9 cellular contexts compared by ENCODE assay signal in genomic region chr10:116490028-116490662, GRCh38. TPM values are rescaled to one million over a fixed set of nuclear protein-coding genes. Genes with fewer than 3 reads are reported as not detected.
A peak's percentile ranks its signal among the peaks of the same experiment; 100 is the strongest.
DNase-seq lines count a peak whose midpoint lies in the region; ATAC-seq and TF ChIP-seq lines count a peak whose summit lies in the region.
"Had no signal": no experiment of that assay in that cellular context is flagged by ENCODE, and none has a peak within 500 bp of the region (broad histone marks: within the 10 kb centered on the region; RNA-seq: fewer than 3 reads in every experiment).

No MANE protein-coding gene starts in this region.

- H3K9me3 Mint-ChIP-seq in activated T-cell treated with anti-CD3 and anti-CD28 coated beads, Interleukin-2, amount 50 U/mL, for 24 hours = no peaks in the 10 kb centered on the region
- no peaks in the 10 kb centered on the region for H3K9me3 Mint-ChIP-seq in activated T-helper 1 cell treated with anti-CD3 and anti-CD28 coated beads, Interleukin-12 subunit alpha, Interleukin-12 subunit beta, Interleukin-2, Interleukin-4 antibody, amounts not matched to agents 30 ng/mL and 10 ng/mL and 1 ng/mL, durations not matched to agents 14 hours and 24 hours and 36 hours
- peaks cover 3% of the 10 kb centered on the region for H3K9me3 Mint-ChIP-seq in stimulated activated effector memory CD8-positive, alpha-beta T cell treated with anti-CD3 and anti-CD28 coated beads, Interleukin-12 subunit alpha, Interleukin-12 subunit beta, amount 100 ng/mL, for 72 hours

- no peaks in the 10 kb centered on the region for H3K4me1 Mint-ChIP-seq in activated T-cell treated with anti-CD3 and anti-CD28 coated beads, Interleukin-2, amount 50 U/mL, for 24 hours (ENCODE audit: low read depth)
- H3K4me1 Mint-ChIP-seq in activated T-helper 1 cell treated with anti-CD3 and anti-CD28 coated beads, Interleukin-12 subunit alpha, Interleukin-12 subunit beta, Interleukin-2, Interleukin-4 antibody, amounts not matched to agents 30 ng/mL and 10 ng/mL and 1 ng/mL, durations not matched to agents 14 hours and 24 hours and 36 hours (ENCODE audit: low read depth) = no peaks in the 10 kb centered on the region
- no peaks in the 10 kb centered on the region for H3K4me1 Mint-ChIP-seq in stimulated activated effector memory CD8-positive, alpha-beta T cell treated with anti-CD3 and anti-CD28 coated beads, Interleukin-12 subunit alpha, Interleukin-12 subunit beta, amount 100 ng/mL, for 72 hours

- no peaks in the 10 kb centered on the region for H3K36me3 Mint-ChIP-seq in activated T-cell treated with anti-CD3 and anti-CD28 coated beads, Interleukin-2, amount 50 U/mL, for 24 hours (ENCODE audit: low read depth)
- H3K36me3 Mint-ChIP-seq in activated T-helper 1 cell treated with anti-CD3 and anti-CD28 coated beads, Interleukin-12 subunit alpha, Interleukin-12 subunit beta, Interleukin-2, Interleukin-4 antibody, amounts not matched to agents 30 ng/mL and 10 ng/mL and 1 ng/mL, durations not matched to agents 14 hours and 24 hours and 36 hours (ENCODE audit: low read depth) = no peaks in the 10 kb centered on the region
- no peaks in the 10 kb centered on the region for H3K36me3 Mint-ChIP-seq in stimulated activated effector memory CD8-positive, alpha-beta T cell treated with anti-CD3 and anti-CD28 coated beads, Interleukin-12 subunit alpha, Interleukin-12 subunit beta, amount 100 ng/mL, for 72 hours

- intact Hi-C loops in HCT116 (cut with micrococcal nuclease) = loop anchor here (2.0 to 10.0 kb wide), 2 partner anchors 45 to 1135 kb away; no protein-coding TSS in a partner anchor
- intact Hi-C loops in activated T-helper 1 cell treated with anti-CD3 and anti-CD28 coated beads, Interleukin-12 subunit alpha, Interleukin-12 subunit beta, Interleukin-2, Interleukin-4 antibody, amounts not matched to agents 30 ng/mL and 10 ng/mL and 1 ng/mL, durations not matched to agents 14 hours and 24 hours and 36 hours (cut with micrococcal nuclease) = loop anchor here (2.0 kb wide), 1 partner anchor 45 kb away; no protein-coding TSS in a partner anchor

- TF ChIP-seq RAD21 in HCT116 (IDR thresholded peaks at IDR 0.05; ENCODE audit: low read depth) = peak; percentile 63

- no peak overlapping the region for H2AFZ ChIP-seq in HCT116 (ENCODE audit: low read depth, low read length, poor library complexity, severe bottlenecking)

- H3K4me3 Mint-ChIP-seq in activated T-cell treated with anti-CD3 and anti-CD28 coated beads, Interleukin-2, amount 50 U/mL, for 24 hours = no peak overlapping the region
- no peak overlapping the region for H3K4me3 Mint-ChIP-seq in activated T-helper 1 cell treated with anti-CD3 and anti-CD28 coated beads, Interleukin-12 subunit alpha, Interleukin-12 subunit beta, Interleukin-2, Interleukin-4 antibody, amounts not matched to agents 30 ng/mL and 10 ng/mL and 1 ng/mL, durations not matched to agents 14 hours and 24 hours and 36 hours
- H3K4me3 Mint-ChIP-seq in stimulated activated effector memory CD8-positive, alpha-beta T cell treated with anti-CD3 and anti-CD28 coated beads, Interleukin-12 subunit alpha, Interleukin-12 subunit beta, amount 100 ng/mL, for 72 hours = no peak overlapping the region

- CTCF ChIA-PET in HCT116 (lab: Charles Lee) = interaction anchor here (1.1 to 1.2 kb wide), 1 partner anchor 19 kb away, joined by 4 to 5 read pairs; no protein-coding TSS in a partner anchor

- no TSS peak for BruUV-seq in HCT116 (replicated peaks; lab: Mats Ljungman, UMichigan)

- no peak for TF ChIP-seq POLR2A in HCT116 (IDR thresholded peaks at IDR 0.05; ENCODE audit: borderline replicate concordance, extremely low read depth, insufficient read depth, insufficient read length)

- H3K27me3 ChIP-seq in HCT116 (ENCODE audit: insufficient read depth, low read length) = peaks cover 23% of the 10 kb centered on the region
- H3K27me3 ChIP-seq: SJSA1 had no signal

- ATAC-seq in HCT116 = peak; percentile 82
- ATAC-seq in stimulated activated effector memory CD8-positive, alpha-beta T cell treated with anti-CD3 and anti-CD28 coated beads, Interleukin-12 subunit alpha, Interleukin-12 subunit beta, amount 100 ng/mL, for 72 hours = no peak

- H3K9me2 ChIP-seq in HCT116 (ENCODE audit: insufficient read depth) = no peaks in the 10 kb centered on the region

- H3K9me3 ChIP-seq in HCT116 (ENCODE audit: control insufficient read depth in 1 of 2, insufficient read depth in 1 of 2, low read depth in 1 of 2, low read length in 2 of 2) = no peaks in the 10 kb centered on the region
- H3K9me3 ChIP-seq: SJSA1 had no signal

- TF ChIP-seq CTCF in HCT116 (IDR thresholded peaks at IDR 0.05 in 2 of 3, conservative IDR thresholded peaks at IDR 0.05 in 1 of 3; ENCODE audit: borderline replicate concordance in 1 of 3, insufficient read depth in 1 of 3, low read depth in 2 of 3, low read length in 2 of 3) = peak; percentile 60 to 94 (median 61)

- peak; percentile 30 for DNase-seq in DMS114 treated with DMSO at 0.1 percent for 48 hours (lab: John Stamatoyannopoulos, UW; ENCODE audit: unreplicated experiment)
- peak; percentile 28 for DNase-seq in HCT116 (ENCODE audit: low read depth, low spot score)
- peak; percentile 15 for DNase-seq in SKM-1 (lab: John Stamatoyannopoulos, UW; ENCODE audit: unreplicated experiment)
- DNase-seq in iPS-NIHi7 (ENCODE audit: extremely low spot score) = peak; percentile 37
- DNase-seq in activated T-cell treated with anti-CD3 and anti-CD28 coated beads, Interleukin-2, amount 50 U/mL, for 24 hours = no peak
- no peak for DNase-seq in activated T-helper 1 cell treated with anti-CD3 and anti-CD28 coated beads, Interleukin-12 subunit alpha, Interleukin-12 subunit beta, Interleukin-2, Interleukin-4 antibody, amounts not matched to agents 30 ng/mL and 10 ng/mL and 1 ng/mL, durations not matched to agents 14 hours and 24 hours and 36 hours (ENCODE audit: low spot score)
- DNase-seq in MV-4-11 (lab: John Stamatoyannopoulos, UW) = no peak
- DNase-seq in stimulated activated effector memory CD8-positive, alpha-beta T cell treated with anti-CD3 and anti-CD28 coated beads, Interleukin-12 subunit alpha, Interleukin-12 subunit beta, amount 100 ng/mL, for 72 hours (ENCODE audit: low spot score in 2 of 2) = no peak

- H3K4me2 ChIP-seq in HCT116 (ENCODE audit: low read length) = no peak overlapping the region

- no peak overlapping the region for H3K4me3 ChIP-seq in HCT116 (replicated peaks in 1 of 2; ENCODE audit: low read depth in 1 of 2, low read length in 2 of 2)
- H3K4me3 ChIP-seq: SJSA1 had no signal

- H4K20me1 ChIP-seq in HCT116 (ENCODE audit: insufficient read depth) = no peaks in the 10 kb centered on the region

- no peaks in the 10 kb centered on the region for H3K36me3 ChIP-seq in HCT116 (ENCODE audit: control insufficient read depth in 1 of 2, insufficient read depth in 2 of 2, low read length in 2 of 2)
- H3K36me3 ChIP-seq: SJSA1 had no signal

- RAD21 ChIA-PET in HCT116 (lab: Charles Lee; ENCODE audit: low non-redundant PET in 1 of 2, low total read pairs in 2 of 2, uncharacterized antibody in 2 of 2, unreplicated experiment in 2 of 2) = no interaction called here

- no peak overlapping the region for H3K27ac ChIP-seq in HCT116 (ENCODE audit: low read depth, low read length)
- H3K27ac ChIP-seq: SJSA1 had no signal

- no peak overlapping the region for H3K9ac ChIP-seq in HCT116 (ENCODE audit: low read length)

- no peak overlapping the region for H3K27ac Mint-ChIP-seq in activated T-cell treated with anti-CD3 and anti-CD28 coated beads, Interleukin-2, amount 50 U/mL, for 24 hours
- H3K27ac Mint-ChIP-seq in activated T-helper 1 cell treated with anti-CD3 and anti-CD28 coated beads, Interleukin-12 subunit alpha, Interleukin-12 subunit beta, Interleukin-2, Interleukin-4 antibody, amounts not matched to agents 30 ng/mL and 10 ng/mL and 1 ng/mL, durations not matched to agents 14 hours and 24 hours and 36 hours = no peak overlapping the region
- no peak overlapping the region for H3K27ac Mint-ChIP-seq in stimulated activated effector memory CD8-positive, alpha-beta T cell treated with anti-CD3 and anti-CD28 coated beads, Interleukin-12 subunit alpha, Interleukin-12 subunit beta, amount 100 ng/mL, for 72 hours

- peaks cover 10% of the 10 kb centered on the region for H3K27me3 Mint-ChIP-seq in activated T-cell treated with anti-CD3 and anti-CD28 coated beads, Interleukin-2, amount 50 U/mL, for 24 hours
- H3K27me3 Mint-ChIP-seq in activated T-helper 1 cell treated with anti-CD3 and anti-CD28 coated beads, Interleukin-12 subunit alpha, Interleukin-12 subunit beta, Interleukin-2, Interleukin-4 antibody, amounts not matched to agents 30 ng/mL and 10 ng/mL and 1 ng/mL, durations not matched to agents 14 hours and 24 hours and 36 hours (ENCODE audit: insufficient read depth) = no peaks in the 10 kb centered on the region

- no peaks in the 10 kb centered on the region for H3K4me1 ChIP-seq in HCT116 (ENCODE audit: control insufficient read depth in 1 of 2, insufficient read depth in 2 of 2, low read length in 2 of 2)
- H3K4me1 ChIP-seq: SJSA1 had no signal

- POLR2A ChIA-PET in HCT116 (lab: Charles Lee) = no interaction called here

- H3K79me2 ChIP-seq in HCT116 (ENCODE audit: insufficient read depth, low read length) = no peaks in the 10 kb centered on the region

TF ChIP-seq in HCT116, 20 proteins besides CTCF, POLR2A, EP300 and RAD21 (continues in another document):
- TF ChIP-seq POLR2AphosphoS5 (IDR thresholded peaks at IDR 0.05; ENCODE audit: low read depth, low read length) (no peak), TCF7L2 (IDR thresholded peaks at IDR 0.05; ENCODE audit: borderline replicate concordance, extremely low read depth, insufficient read depth, insufficient read length) (no peak), FOSL1 (IDR thresholded peaks at IDR 0.05; ENCODE audit: low read depth) (0 out of 2 replicates have a peak, but pooled peaks have one; percentile 12)
- TF ChIP-seq, protein P1, sequence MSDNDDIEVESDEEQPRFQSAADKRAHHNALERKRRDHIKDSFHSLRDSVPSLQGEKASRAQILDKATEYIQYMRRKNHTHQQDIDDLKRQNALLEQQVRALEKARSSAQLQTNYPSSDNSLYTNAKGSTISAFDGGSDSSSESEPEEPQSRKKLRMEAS (IDR thresholded peaks at IDR 0.05) = no peak

RNA-seq across cellular contexts. Expression of gene PNLIP, which starts 55.6 kb away (rescaled TPM):
- 1.3 TPM for total RNA-seq in HCT116 (2021; ENCODE audit: unreplicated experiment)
- polyA plus RNA-seq in HCT116 (2012) = not detected in 2 replicates
- total RNA-seq in activated T-helper 1 cell treated with anti-CD3 and anti-CD28 coated beads, Interleukin-12 subunit alpha, Interleukin-12 subunit beta, Interleukin-2, Interleukin-4 antibody, amounts not matched to agents 30 ng/mL and 10 ng/mL and 1 ng/mL, durations not matched to agents 14 hours and 24 hours and 36 hours = not detected in 2 replicates
- total RNA-seq: SJSA1 had no signal

Comparison
In these comparisons a context has a peak if more than half of its experiments do, and no peak if none do; other contexts are left out.
1. DNase-seq: peak in DMS114 treated with DMSO at 0.1 percent for 48 hours (single experiment), HCT116 (single experiment), SKM-1 (single experiment) and iPS-NIHi7 (single experiment); none in activated T-cell treated with anti-CD3 and anti-CD28 coated beads, Interleukin-2, amount 50 U/mL, for 24 hours (single experiment), activated T-helper 1 cell treated with anti-CD3 and anti-CD28 coated beads, Interleukin-12 subunit alpha, Interleukin-12 subunit beta, Interleukin-2, Interleukin-4 antibody, amounts not matched to agents 30 ng/mL and 10 ng/mL and 1 ng/mL, durations not matched to agents 14 hours and 24 hours and 36 hours (single experiment), MV-4-11 (single experiment) and stimulated activated effector memory CD8-positive, alpha-beta T cell treated with anti-CD3 and anti-CD28 coated beads, Interleukin-12 subunit alpha, Interleukin-12 subunit beta, amount 100 ng/mL, for 72 hours (0 of 2).